In the genomic region with DNA sequence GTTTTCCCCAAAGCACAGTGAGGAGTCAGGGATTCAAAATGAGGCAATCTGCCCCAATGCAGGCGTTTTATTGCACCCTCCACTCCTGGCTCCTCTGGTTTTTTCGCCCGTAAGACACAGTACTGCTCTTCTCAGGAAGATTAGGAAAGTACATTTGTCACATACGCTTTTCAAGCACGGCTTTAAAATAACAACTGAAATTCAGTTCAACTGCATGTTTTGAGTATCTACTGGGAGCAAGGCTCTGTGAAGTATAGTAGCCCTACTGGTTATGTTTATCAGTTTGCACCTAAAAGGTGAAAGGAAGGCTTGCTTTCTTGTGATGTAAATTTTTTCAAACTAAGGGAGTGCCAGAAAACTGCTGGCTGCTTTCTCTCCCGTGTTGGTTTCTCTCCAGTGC, we compare ENCODE assay signal across 8 cellular contexts. TPM values are rescaled to one million over a fixed set of nuclear protein-coding genes. Genes with fewer than 3 reads are reported as not detected.
DNase-seq lines count a peak whose midpoint lies in the region; ATAC-seq and TF ChIP-seq lines count a peak whose summit lies in the region.

No MANE protein-coding gene starts in this region.

- peak overlapping the region; percentile 93 to 98 (median 97) for H3K4me3 Mint-ChIP-seq in naive B cell

- peak overlapping the region; percentile 79 to 100 (median 100) for H3K27ac ChIP-seq in dorsolateral prefrontal cortex

- no peaks in the 10 kb centered on the region for H3K4me1 ChIP-seq in NT2/D1 (ENCODE audit: insufficient read depth, insufficient read length)

- intact Hi-C loops in dorsolateral prefrontal cortex (cut with DNase I), result loop anchor here (2.0 to 5.0 kb wide), 3 partner anchors 205 to 348 kb away; no protein-coding TSS in a partner anchor

- peak overlapping the region; percentile 94 for H3K9ac ChIP-seq in NT2/D1 (ENCODE audit: insufficient read length, low read depth)

- no peaks in the 10 kb centered on the region for H3K9me3 ChIP-seq in NT2/D1 (ENCODE audit: insufficient read depth, low read length)

- H3K9me3 Mint-ChIP-seq in naive B cell, result no peaks in the 10 kb centered on the region

- DNase-seq in NT2/D1 (ENCODE audit: low read depth, low spot score) (peak; percentile 25), dorsolateral prefrontal cortex (no peak), naive B cell (no peak), activated gamma-delta T cell (lab: John Stamatoyannopoulos, UW) (no peak), AML-193 (lab: John Stamatoyannopoulos, UW) (no peak)
- DNase-seq in central memory CD4-positive, alpha-beta T cell, result no peak

- no peaks in the 10 kb centered on the region for H3K36me3 Mint-ChIP-seq in naive B cell

- H3K4me1 Mint-ChIP-seq in naive B cell, result peaks cover 15 to 27% (median 17%) of the 10 kb centered on the region in 3 donors

- H3K4me3 ChIP-seq in GM12875 (ENCODE audit: low read depth, low read length) (peak overlapping the region; percentile 81), NT2/D1 (ENCODE audit: insufficient read length, low read depth) (peak overlapping the region; percentile 79), dorsolateral prefrontal cortex (peak overlapping the region; percentile 64 to 99 (median 92))

- no peaks in the 10 kb centered on the region for H3K36me3 ChIP-seq in NT2/D1 (ENCODE audit: insufficient read depth, insufficient read length, low read length)

- no peak for TF ChIP-seq CTCF in GM12875 (IDR thresholded peaks at IDR 0.05; ENCODE audit: borderline replicate concordance, insufficient read depth, low read depth, low read length)
- TF ChIP-seq CTCF in dorsolateral prefrontal cortex (IDR thresholded peaks at IDR 0.05 in 54 of 56, conservative IDR thresholded peaks at IDR 0.05 in 2 of 56; ENCODE audit: low read depth in 1 of 56, partially characterized antibody in 56 of 56), result no peak

- H3K27me3 ChIP-seq in NT2/D1 (ENCODE audit: insufficient read depth, insufficient read length) (peaks cover 7% of the 10 kb centered on the region), dorsolateral prefrontal cortex (no peaks in the 10 kb centered on the region)

- peak overlapping the region; percentile 94 to 100 (median 98) for H3K27ac Mint-ChIP-seq in naive B cell

- no peaks in the 10 kb centered on the region for H3K27me3 Mint-ChIP-seq in naive B cell

- ATAC-seq in naive B cell (ENCODE audit: low read depth in 2 of 2), result no peak
- no peak for ATAC-seq in activated CD4-positive, CD25-positive, alpha-beta regulatory T cell treated with anti-CD3 and anti-CD28 coated beads, Interleukin-2, amount 50 U/mL, for 24 hours

RNA-seq across cellular contexts. Expression of a gene that starts 1.9 kb away (rescaled TPM):
- total RNA-seq in dorsolateral prefrontal cortex, result 100 to 1,000 TPM in 1 of 120 experiments, 10 to 100 TPM in 119; 37.8 to 101 (median 59.4) TPM
- polyA plus RNA-seq in naive B cell (ENCODE audit: low read depth in 6 of 6), result 10 to 100 TPM; 14.2 to 21.7 (median 16.7) TPM
